In genomic region chr12:70444903-70445302, GRCh38 we compare ENCODE assay signal across 17 cellular contexts.
"Had no signal": no experiment of that assay in that cellular context is flagged by ENCODE, and none has a peak within 500 bp of the region (broad histone marks: within the 10 kb centered on the region; RNA-seq: fewer than 3 reads in every experiment).

No MANE protein-coding gene starts in this region.

- ATAC-seq: activated CD8-positive, alpha-beta memory T cell treated with anti-CD3 and anti-CD28 coated beads, Interleukin-2, amount 10 ng/mL, durations not matched to agents 7 days and 5 days; pancreas; T-helper 17 cell; upper lobe of right lung had no signal

- H3K27ac ChIP-seq: dorsolateral prefrontal cortex, esophagus squamous epithelium, pancreas, upper lobe of right lung had no signal

- H3K27me3 ChIP-seq: dorsolateral prefrontal cortex, esophagus squamous epithelium, pancreas, upper lobe of right lung had no signal

- H3K9me3 ChIP-seq: pancreas had no signal

- H3K4me3 ChIP-seq: dorsolateral prefrontal cortex, esophagus squamous epithelium, lung, pancreas, upper lobe of right lung had no signal

- H3K36me3 ChIP-seq: esophagus squamous epithelium, pancreas, upper lobe of right lung had no signal

- DNase-seq: activated CD4-positive, alpha-beta T cell treated with anti-CD3 and anti-CD28 coated beads for 1 hour; activated CD4-positive, alpha-beta T cell treated with anti-CD3 and anti-CD28 coated beads, Interleukin-2, amount 50 U/mL, for 48 hours; activated CD8-positive, alpha-beta memory T cell treated with anti-CD3 and anti-CD28 coated beads, Interleukin-2, amount 10 ng/mL, durations not matched to agents 7 days and 5 days; activated effector memory CD4-positive, alpha-beta T cell treated with anti-CD3 and anti-CD28 coated beads, Interleukin-2, amount 50 U/mL, for 16 hours; activated naive CD8-positive, alpha-beta T cell treated with anti-CD3 and anti-CD28 coated beads for 36 hours; activated T-cell treated with anti-CD3 and anti-CD28 coated beads, Interleukin-2, amount 50 U/mL, for 24 hours; anterior cingulate cortex; dorsolateral prefrontal cortex; esophagus squamous epithelium; naive B cell; pancreas; stimulated activated CD4-positive, alpha-beta T cell treated with anti-CD3 and anti-CD28 coated beads, Interleukin-4, amount 100 ng/mL, for 24 hours; T-helper 17 cell; upper lobe of right lung had no signal

- H3K4me1 ChIP-seq: esophagus squamous epithelium, pancreas, upper lobe of right lung had no signal

- FAIRE-seq: endometrium, frontal cortex, pancreas had no signal
